ENCODE assay signal across 24 cellular contexts in genomic region chr1:190663962-190664361, GRCh38.
"Had no signal": no experiment of that assay in that cellular context is flagged by ENCODE, and none has a peak within 500 bp of the region (broad histone marks: within the 10 kb centered on the region; RNA-seq: fewer than 3 reads in every experiment).

No MANE protein-coding gene starts in this region.

- ATAC-seq: activated CD8-positive, alpha-beta T cell treated with anti-CD3 and anti-CD28 coated beads for 36 hours; activated T-helper 17 cell treated with anti-CD3 and anti-CD28 coated beads, Interleukin-2, amount 50 U/mL, for 72 hours; left lobe of liver; natural killer cell; sciatic nerve; stimulated activated naive CD8-positive, alpha-beta T cell treated with anti-CD3 and anti-CD28 coated beads, Interleukin-15, amount 100 ng/mL, for 72 hours had no signal

- H3K27ac ChIP-seq: cardiac muscle cell, esophagus muscularis mucosa, hepatocyte, neutrophil, parathyroid adenoma, suprapubic skin, transverse colon, vagina had no signal

- H3K27me3 ChIP-seq: cardiac muscle cell, esophagus muscularis mucosa, hepatocyte, neutrophil, suprapubic skin, transverse colon, vagina had no signal

- H3K36me3 ChIP-seq: cardiac muscle cell, esophagus muscularis mucosa, neutrophil, suprapubic skin, transverse colon, vagina had no signal

- H3K9me3 ChIP-seq: esophagus muscularis mucosa, suprapubic skin, transverse colon, vagina had no signal

- DNase-seq: activated CD4-positive, alpha-beta T cell treated with anti-CD3 and anti-CD28 coated beads for 48 hours; activated CD4-positive, CD25-positive, alpha-beta regulatory T cell; activated CD8-positive, alpha-beta T cell treated with anti-CD3 and anti-CD28 coated beads for 36 hours; activated naive CD4-positive, alpha-beta T cell; activated naive CD8-positive, alpha-beta T cell treated with anti-CD3 and anti-CD28 coated beads for 36 hours; activated T-cell treated with anti-CD3 and anti-CD28 coated beads, Interleukin-2, amount 50 U/mL, for 1 hour; amniotic stem cell; effector CD8-positive, alpha-beta T cell; natural killer cell; stimulated activated CD4-positive, alpha-beta T cell treated with anti-CD3 and anti-CD28 coated beads, Interleukin-4, amount 100 ng/mL, for 1 hour; stimulated activated naive CD8-positive, alpha-beta T cell treated with anti-CD3 and anti-CD28 coated beads, Interleukin-15, amount 100 ng/mL, for 72 hours; transverse colon had no signal

- H3K4me3 ChIP-seq: cardiac muscle cell, esophagus muscularis mucosa, hepatocyte, lung, smooth muscle cell, suprapubic skin, transverse colon, vagina had no signal

- H3K4me1 ChIP-seq: esophagus muscularis mucosa, parathyroid adenoma, suprapubic skin, transverse colon, vagina had no signal
